Comparison of ENCODE assay signal across 1 cellular context in the genomic region with DNA sequence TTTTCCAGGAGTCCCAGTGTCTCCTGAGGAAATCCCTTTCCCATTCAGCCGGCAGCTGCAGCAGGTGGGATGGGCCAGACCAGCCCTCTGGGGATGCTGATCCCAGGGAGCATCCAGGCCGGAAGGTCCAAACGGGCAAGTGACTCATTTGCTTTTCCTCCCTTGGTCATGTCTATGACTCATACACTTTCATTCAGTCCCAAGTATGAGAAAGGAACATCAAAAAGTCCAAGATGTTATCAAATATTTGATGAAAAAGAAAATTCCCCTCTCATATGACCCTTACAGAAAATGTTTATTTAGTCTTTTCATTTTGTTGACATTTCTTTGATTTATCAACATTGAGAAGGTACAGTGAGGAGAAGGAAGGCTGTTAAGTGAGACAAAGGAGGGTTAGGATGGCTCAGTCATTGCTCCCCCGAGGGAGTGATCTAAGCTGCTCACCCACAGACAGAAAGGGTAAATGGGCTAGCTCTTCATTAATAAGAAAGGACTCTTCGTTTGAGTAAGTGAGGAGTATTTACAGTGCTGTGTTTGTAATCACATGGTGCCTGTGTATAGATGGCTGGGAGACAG.
TF ChIP-seq lines count a peak whose summit lies in the region.

No MANE protein-coding gene starts in this region.

TF ChIP-seq in HepG2, 621 proteins besides CTCF, POLR2A, EP300 and RAD21 (continued from another document and continues in another):
- TF ChIP-seq, protein P1, sequence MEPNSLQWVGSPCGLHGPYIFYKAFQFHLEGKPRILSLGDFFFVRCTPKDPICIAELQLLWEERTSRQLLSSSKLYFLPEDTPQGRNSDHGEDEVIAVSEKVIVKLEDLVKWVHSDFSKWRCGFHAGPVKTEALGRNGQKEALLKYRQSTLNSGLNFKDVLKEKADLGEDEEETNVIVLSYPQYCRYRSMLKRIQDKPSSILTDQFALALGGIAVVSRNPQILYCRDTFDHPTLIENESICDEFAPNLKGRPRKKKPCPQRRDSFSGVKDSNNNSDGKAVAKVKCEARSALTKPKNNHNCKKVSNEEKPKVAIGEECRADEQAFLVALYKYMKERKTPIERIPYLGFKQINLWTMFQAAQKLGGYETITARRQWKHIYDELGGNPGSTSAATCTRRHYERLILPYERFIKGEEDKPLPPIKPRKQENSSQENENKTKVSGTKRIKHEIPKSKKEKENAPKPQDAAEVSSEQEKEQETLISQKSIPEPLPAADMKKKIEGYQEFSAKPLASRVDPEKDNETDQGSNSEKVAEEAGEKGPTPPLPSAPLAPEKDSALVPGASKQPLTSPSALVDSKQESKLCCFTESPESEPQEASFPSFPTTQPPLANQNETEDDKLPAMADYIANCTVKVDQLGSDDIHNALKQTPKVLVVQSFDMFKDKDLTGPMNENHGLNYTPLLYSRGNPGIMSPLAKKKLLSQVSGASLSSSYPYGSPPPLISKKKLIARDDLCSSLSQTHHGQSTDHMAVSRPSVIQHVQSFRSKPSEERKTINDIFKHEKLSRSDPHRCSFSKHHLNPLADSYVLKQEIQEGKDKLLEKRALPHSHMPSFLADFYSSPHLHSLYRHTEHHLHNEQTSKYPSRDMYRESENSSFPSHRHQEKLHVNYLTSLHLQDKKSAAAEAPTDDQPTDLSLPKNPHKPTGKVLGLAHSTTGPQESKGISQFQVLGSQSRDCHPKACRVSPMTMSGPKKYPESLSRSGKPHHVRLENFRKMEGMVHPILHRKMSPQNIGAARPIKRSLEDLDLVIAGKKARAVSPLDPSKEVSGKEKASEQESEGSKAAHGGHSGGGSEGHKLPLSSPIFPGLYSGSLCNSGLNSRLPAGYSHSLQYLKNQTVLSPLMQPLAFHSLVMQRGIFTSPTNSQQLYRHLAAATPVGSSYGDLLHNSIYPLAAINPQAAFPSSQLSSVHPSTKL (CRISPR knock-in tag; IDR thresholded peaks at IDR 0.05): peak; percentile 81; the same call in 1 of the 2 replicates
- TF ChIP-seq NR2F1 (CRISPR knock-in tag; IDR thresholded peaks at IDR 0.05) (peak in 1 of 2 experiments; percentile 46; a peak in 1 of 4 replicates), ISX (CRISPR knock-in tag; conservative IDR thresholded peaks at IDR 0.05) (no peak), NAIF1 (CRISPR knock-in tag; IDR thresholded peaks at IDR 0.05; ENCODE audit: borderline replicate concordance) (no peak), ZNF205 (CRISPR knock-in tag; IDR thresholded peaks at IDR 0.05) (no peak), PRMT3 (CRISPR knock-in tag; IDR thresholded peaks at IDR 0.05; ENCODE audit: borderline replicate concordance, low read depth) (no peak), ZNF619 (CRISPR knock-in tag; IDR thresholded peaks at IDR 0.05) (no peak), ARNTL (CRISPR knock-in tag; IDR thresholded peaks at IDR 0.05) (no peak), ZNF776 (CRISPR knock-in tag; IDR thresholded peaks at IDR 0.05) (no peak), AKAP8 (CRISPR knock-in tag; IDR thresholded peaks at IDR 0.05) (no peak), SRSF9 (IDR thresholded peaks at IDR 0.05; ENCODE audit: borderline replicate concordance, insufficient read depth, low read depth, low read length, poor library complexity, severe bottlenecking) (no peak)
- TF ChIP-seq, protein P2, sequence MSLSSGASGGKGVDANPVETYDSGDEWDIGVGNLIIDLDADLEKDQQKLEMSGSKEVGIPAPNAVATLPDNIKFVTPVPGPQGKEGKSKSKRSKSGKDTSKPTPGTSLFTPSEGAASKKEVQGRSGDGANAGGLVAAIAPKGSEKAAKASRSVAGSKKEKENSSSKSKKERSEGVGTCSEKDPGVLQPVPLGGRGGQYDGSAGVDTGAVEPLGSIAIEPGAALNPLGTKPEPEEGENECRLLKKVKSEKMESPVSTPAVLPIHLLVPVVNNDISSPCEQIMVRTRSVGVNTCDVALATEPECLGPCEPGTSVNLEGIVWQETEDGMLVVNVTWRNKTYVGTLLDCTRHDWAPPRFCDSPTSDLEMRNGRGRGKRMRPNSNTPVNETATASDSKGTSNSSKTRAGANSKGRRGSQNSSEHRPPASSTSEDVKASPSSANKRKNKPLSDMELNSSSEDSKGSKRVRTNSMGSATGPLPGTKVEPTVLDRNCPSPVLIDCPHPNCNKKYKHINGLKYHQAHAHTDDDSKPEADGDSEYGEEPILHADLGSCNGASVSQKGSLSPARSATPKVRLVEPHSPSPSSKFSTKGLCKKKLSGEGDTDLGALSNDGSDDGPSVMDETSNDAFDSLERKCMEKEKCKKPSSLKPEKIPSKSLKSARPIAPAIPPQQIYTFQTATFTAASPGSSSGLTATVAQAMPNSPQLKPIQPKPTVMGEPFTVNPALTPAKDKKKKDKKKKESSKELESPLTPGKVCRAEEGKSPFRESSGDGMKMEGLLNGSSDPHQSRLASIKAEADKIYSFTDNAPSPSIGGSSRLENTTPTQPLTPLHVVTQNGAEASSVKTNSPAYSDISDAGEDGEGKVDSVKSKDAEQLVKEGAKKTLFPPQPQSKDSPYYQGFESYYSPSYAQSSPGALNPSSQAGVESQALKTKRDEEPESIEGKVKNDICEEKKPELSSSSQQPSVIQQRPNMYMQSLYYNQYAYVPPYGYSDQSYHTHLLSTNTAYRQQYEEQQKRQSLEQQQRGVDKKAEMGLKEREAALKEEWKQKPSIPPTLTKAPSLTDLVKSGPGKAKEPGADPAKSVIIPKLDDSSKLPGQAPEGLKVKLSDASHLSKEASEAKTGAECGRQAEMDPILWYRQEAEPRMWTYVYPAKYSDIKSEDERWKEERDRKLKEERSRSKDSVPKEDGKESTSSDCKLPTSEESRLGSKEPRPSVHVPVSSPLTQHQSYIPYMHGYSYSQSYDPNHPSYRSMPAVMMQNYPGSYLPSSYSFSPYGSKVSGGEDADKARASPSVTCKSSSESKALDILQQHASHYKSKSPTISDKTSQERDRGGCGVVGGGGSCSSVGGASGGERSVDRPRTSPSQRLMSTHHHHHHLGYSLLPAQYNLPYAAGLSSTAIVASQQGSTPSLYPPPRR (CRISPR knock-in tag; IDR thresholded peaks at IDR 0.05; ENCODE audit: borderline replicate concordance): peak; percentile 34; the same call in 1 of the 2 replicates
- TF ChIP-seq, protein P3, sequence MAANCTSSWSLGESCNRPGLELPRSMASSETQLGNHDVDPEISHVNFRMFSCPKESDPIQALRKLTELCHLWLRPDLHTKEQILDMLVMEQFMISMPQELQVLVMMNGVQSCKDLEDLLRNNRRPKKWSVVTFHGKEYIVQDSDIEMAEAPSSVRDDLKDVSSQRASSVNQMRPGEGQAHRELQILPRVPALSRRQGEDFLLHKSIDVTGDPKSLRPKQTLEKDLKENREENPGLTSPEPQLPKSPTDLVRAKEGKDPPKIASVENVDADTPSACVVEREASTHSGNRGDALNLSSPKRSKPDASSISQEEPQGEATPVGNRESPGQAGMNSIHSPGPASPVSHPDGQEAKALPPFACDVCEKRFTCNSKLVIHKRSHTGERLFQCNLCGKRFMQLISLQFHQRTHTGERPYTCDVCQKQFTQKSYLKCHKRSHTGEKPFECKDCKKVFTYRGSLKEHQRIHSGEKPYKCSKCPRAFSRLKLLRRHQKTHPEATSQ (CRISPR knock-in tag; IDR thresholded peaks at IDR 0.05; ENCODE audit: borderline replicate concordance): no peak
- TF ChIP-seq, protein P4, sequence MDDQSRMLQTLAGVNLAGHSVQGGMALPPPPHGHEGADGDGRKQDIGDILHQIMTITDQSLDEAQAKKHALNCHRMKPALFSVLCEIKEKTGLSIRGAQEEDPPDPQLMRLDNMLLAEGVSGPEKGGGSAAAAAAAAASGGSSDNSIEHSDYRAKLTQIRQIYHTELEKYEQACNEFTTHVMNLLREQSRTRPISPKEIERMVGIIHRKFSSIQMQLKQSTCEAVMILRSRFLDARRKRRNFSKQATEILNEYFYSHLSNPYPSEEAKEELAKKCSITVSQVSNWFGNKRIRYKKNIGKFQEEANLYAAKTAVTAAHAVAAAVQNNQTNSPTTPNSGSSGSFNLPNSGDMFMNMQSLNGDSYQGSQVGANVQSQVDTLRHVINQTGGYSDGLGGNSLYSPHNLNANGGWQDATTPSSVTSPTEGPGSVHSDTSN (CRISPR knock-in tag; IDR thresholded peaks at IDR 0.05; ENCODE audit: borderline replicate concordance): no peak
- TF ChIP-seq, protein P5, sequence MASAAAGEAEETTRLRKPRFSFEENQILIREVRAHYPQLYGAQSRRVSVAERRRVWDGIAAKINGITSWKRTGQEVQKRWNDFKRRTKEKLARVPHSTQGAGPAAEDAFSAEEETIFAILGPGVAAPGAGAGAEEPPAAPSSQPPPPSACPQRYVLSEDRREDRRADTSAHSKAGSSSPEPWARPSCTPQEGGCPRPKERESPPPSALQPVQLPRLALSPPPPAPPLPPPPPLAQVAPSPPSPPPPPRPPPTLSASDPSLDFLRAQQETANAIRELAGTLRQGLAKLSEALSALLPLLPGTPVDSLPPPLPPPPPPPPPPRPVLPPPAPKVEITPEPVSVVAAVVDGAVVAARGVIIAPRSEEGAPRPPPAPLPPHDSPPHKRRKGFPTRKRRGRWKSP (CRISPR knock-in tag; IDR thresholded peaks at IDR 0.05): peak; percentile 40; the same call in 1 of the 2 replicates
- TF ChIP-seq, protein P6, sequence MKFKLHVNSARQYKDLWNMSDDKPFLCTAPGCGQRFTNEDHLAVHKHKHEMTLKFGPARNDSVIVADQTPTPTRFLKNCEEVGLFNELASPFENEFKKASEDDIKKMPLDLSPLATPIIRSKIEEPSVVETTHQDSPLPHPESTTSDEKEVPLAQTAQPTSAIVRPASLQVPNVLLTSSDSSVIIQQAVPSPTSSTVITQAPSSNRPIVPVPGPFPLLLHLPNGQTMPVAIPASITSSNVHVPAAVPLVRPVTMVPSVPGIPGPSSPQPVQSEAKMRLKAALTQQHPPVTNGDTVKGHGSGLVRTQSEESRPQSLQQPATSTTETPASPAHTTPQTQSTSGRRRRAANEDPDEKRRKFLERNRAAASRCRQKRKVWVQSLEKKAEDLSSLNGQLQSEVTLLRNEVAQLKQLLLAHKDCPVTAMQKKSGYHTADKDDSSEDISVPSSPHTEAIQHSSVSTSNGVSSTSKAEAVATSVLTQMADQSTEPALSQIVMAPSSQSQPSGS (CRISPR knock-in tag; IDR thresholded peaks at IDR 0.05): 0 out of 2 replicates have a peak, but pooled peaks have one; percentile 36
- TF ChIP-seq, protein P7, sequence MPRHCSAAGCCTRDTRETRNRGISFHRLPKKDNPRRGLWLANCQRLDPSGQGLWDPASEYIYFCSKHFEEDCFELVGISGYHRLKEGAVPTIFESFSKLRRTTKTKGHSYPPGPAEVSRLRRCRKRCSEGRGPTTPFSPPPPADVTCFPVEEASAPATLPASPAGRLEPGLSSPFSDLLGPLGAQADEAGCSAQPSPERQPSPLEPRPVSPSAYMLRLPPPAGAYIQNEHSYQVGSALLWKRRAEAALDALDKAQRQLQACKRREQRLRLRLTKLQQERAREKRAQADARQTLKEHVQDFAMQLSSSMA (CRISPR knock-in tag; IDR thresholded peaks at IDR 0.05): no peak
- TF ChIP-seq, protein P8, sequence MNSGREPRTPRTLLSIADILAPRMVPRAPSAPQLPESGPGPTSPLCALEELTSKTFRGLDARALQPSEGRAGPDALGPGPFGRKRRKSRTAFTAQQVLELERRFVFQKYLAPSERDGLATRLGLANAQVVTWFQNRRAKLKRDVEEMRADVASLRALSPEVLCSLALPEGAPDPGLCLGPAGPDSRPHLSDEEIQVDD (CRISPR knock-in tag; IDR thresholded peaks at IDR 0.05; ENCODE audit: borderline replicate concordance): no peak
- TF ChIP-seq, protein P9, sequence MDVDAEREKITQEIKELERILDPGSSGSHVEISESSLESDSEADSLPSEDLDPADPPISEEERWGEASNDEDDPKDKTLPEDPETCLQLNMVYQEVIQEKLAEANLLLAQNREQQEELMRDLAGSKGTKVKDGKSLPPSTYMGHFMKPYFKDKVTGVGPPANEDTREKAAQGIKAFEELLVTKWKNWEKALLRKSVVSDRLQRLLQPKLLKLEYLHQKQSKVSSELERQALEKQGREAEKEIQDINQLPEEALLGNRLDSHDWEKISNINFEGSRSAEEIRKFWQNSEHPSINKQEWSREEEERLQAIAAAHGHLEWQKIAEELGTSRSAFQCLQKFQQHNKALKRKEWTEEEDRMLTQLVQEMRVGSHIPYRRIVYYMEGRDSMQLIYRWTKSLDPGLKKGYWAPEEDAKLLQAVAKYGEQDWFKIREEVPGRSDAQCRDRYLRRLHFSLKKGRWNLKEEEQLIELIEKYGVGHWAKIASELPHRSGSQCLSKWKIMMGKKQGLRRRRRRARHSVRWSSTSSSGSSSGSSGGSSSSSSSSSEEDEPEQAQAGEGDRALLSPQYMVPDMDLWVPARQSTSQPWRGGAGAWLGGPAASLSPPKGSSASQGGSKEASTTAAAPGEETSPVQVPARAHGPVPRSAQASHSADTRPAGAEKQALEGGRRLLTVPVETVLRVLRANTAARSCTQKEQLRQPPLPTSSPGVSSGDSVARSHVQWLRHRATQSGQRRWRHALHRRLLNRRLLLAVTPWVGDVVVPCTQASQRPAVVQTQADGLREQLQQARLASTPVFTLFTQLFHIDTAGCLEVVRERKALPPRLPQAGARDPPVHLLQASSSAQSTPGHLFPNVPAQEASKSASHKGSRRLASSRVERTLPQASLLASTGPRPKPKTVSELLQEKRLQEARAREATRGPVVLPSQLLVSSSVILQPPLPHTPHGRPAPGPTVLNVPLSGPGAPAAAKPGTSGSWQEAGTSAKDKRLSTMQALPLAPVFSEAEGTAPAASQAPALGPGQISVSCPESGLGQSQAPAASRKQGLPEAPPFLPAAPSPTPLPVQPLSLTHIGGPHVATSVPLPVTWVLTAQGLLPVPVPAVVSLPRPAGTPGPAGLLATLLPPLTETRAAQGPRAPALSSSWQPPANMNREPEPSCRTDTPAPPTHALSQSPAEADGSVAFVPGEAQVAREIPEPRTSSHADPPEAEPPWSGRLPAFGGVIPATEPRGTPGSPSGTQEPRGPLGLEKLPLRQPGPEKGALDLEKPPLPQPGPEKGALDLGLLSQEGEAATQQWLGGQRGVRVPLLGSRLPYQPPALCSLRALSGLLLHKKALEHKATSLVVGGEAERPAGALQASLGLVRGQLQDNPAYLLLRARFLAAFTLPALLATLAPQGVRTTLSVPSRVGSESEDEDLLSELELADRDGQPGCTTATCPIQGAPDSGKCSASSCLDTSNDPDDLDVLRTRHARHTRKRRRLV (CRISPR knock-in tag; IDR thresholded peaks at IDR 0.05): peak; percentile 54; the same call in 1 of the 2 replicates
- TF ChIP-seq, protein P10, sequence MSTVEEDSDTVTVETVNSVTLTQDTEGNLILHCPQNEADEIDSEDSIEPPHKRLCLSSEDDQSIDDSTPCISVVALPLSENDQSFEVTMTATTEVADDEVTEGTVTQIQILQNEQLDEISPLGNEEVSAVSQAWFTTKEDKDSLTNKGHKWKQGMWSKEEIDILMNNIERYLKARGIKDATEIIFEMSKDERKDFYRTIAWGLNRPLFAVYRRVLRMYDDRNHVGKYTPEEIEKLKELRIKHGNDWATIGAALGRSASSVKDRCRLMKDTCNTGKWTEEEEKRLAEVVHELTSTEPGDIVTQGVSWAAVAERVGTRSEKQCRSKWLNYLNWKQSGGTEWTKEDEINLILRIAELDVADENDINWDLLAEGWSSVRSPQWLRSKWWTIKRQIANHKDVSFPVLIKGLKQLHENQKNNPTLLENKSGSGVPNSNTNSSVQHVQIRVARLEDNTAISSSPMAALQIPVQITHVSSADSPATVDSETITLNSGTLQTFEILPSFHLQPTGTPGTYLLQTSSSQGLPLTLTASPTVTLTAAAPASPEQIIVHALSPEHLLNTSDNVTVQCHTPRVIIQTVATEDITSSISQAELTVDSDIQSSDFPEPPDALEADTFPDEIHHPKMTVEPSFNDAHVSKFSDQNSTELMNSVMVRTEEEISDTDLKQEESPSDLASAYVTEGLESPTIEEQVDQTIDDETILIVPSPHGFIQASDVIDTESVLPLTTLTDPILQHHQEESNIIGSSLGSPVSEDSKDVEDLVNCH (CRISPR knock-in tag; IDR thresholded peaks at IDR 0.05): no peak
